36 cellular contexts compared by ENCODE assay signal in genomic region chr1:216261631-216262030, GRCh38.
"Had no signal": no experiment of that assay in that cellular context is flagged by ENCODE, and none has a peak within 500 bp of the region (broad histone marks: within the 10 kb centered on the region; RNA-seq: fewer than 3 reads in every experiment).

No MANE protein-coding gene starts in this region.

- H3K4me1 ChIP-seq: adrenal gland, body of pancreas, esophagus muscularis mucosa, gastroesophageal sphincter, heart right ventricle had no signal

- DNase-seq: activated B cell treated with CpG ODN at 0.5 μM for 24 hours; activated CD4-positive, alpha-beta memory T cell treated with anti-CD3 and anti-CD28 coated beads for 36 hours; activated CD4-positive, alpha-beta T cell treated with anti-CD3 and anti-CD28 coated beads for 36 hours; activated CD4-positive, alpha-beta T cell treated with anti-CD3 and anti-CD28 coated beads, Interleukin-2, amount 10 ng/mL, durations not matched to agents 24 days and 14 days; activated CD8-positive, alpha-beta memory T cell treated with anti-CD3 and anti-CD28 coated beads, Interleukin-2, amount 10 ng/mL, durations not matched to agents 7 days and 5 days; activated CD8-positive, alpha-beta memory T cell treated with anti-CD3 and anti-CD28 coated beads, Interleukin-2, amount 50 U/mL, for 4 hours; activated CD8-positive, alpha-beta T cell treated with anti-CD3 and anti-CD28 coated beads, Interleukin-2, amount 10 ng/mL, durations not matched to agents 7 days and 5 days; activated effector memory CD4-positive, alpha-beta T cell treated with anti-CD3 and anti-CD28 coated beads, Interleukin-2, amount 50 U/mL, for 16 hours; activated naive CD4-positive, alpha-beta T cell treated with anti-CD3 and anti-CD28 coated beads for 36 hours; activated naive CD8-positive, alpha-beta T cell treated with anti-CD3 and anti-CD28 coated beads for 36 hours; activated naive CD8-positive, alpha-beta T cell treated with anti-CD3 and anti-CD28 coated beads, Interleukin-2, amount 50 U/mL, for 24 hours; activated T-cell treated with anti-CD3 and anti-CD28 coated beads, Interleukin-2, amount 50 U/mL, for 1 hour; activated T-cell treated with anti-CD3 and anti-CD28 coated beads, Interleukin-2, amount 50 U/mL, for 48 hours; adrenal gland; amygdala; aorta; body of pancreas; dorsolateral prefrontal cortex; effector memory CD4-positive, alpha-beta T cell; endodermal cell; foreskin melanocyte; heart right ventricle; T-helper 1 cell; T-helper 17 cell; T1000; WERI-Rb-1 had no signal

- H3K36me3 ChIP-seq: adrenal gland, esophagus muscularis mucosa, gastroesophageal sphincter, heart right ventricle, WERI-Rb-1 had no signal

- H3K27me3 Mint-ChIP-seq: activated B cell treated with CpG ODN at 0.5 μM for 24 hours; activated CD4-positive, alpha-beta memory T cell treated with anti-CD3 and anti-CD28 coated beads for 36 hours; activated CD4-positive, alpha-beta T cell treated with anti-CD3 and anti-CD28 coated beads for 36 hours; activated CD4-positive, alpha-beta T cell treated with anti-CD3 and anti-CD28 coated beads, Interleukin-2, amount 10 ng/mL, durations not matched to agents 24 days and 14 days; activated CD8-positive, alpha-beta memory T cell treated with anti-CD3 and anti-CD28 coated beads, Interleukin-2, amount 10 ng/mL, durations not matched to agents 7 days and 5 days; activated naive CD4-positive, alpha-beta T cell treated with anti-CD3 and anti-CD28 coated beads, Interleukin-2, amount 50 U/mL, for 24 hours; activated naive CD8-positive, alpha-beta T cell treated with anti-CD3 and anti-CD28 coated beads, Interleukin-2, amount 50 U/mL, for 24 hours; central memory CD8-positive, alpha-beta T cell; dendritic cell treated with granulocyte-macrophage colony-stimulating factor and Interleukin-4, amounts not matched to agents 40 ng/mL and 50 ng/mL, for 4 days; T-helper 17 cell had no signal

- H3K27ac Mint-ChIP-seq: activated B cell treated with CpG ODN at 0.5 μM for 24 hours; activated CD4-positive, alpha-beta memory T cell treated with anti-CD3 and anti-CD28 coated beads for 36 hours; activated CD4-positive, alpha-beta T cell treated with anti-CD3 and anti-CD28 coated beads for 36 hours; activated CD4-positive, alpha-beta T cell treated with anti-CD3 and anti-CD28 coated beads, Interleukin-2, amount 10 ng/mL, durations not matched to agents 24 days and 14 days; activated CD8-positive, alpha-beta memory T cell treated with anti-CD3 and anti-CD28 coated beads, Interleukin-2, amount 10 ng/mL, durations not matched to agents 7 days and 5 days; activated CD8-positive, alpha-beta T cell treated with anti-CD3 and anti-CD28 coated beads, Interleukin-2, amount 10 ng/mL, durations not matched to agents 7 days and 5 days; activated naive CD4-positive, alpha-beta T cell treated with anti-CD3 and anti-CD28 coated beads for 36 hours; activated naive CD4-positive, alpha-beta T cell treated with anti-CD3 and anti-CD28 coated beads, Interleukin-2, amount 50 U/mL, for 24 hours; activated naive CD8-positive, alpha-beta T cell treated with anti-CD3 and anti-CD28 coated beads for 36 hours; activated naive CD8-positive, alpha-beta T cell treated with anti-CD3 and anti-CD28 coated beads, Interleukin-2, amount 50 U/mL, for 24 hours; activated T-helper 1 cell treated with anti-CD3 and anti-CD28 coated beads, Interleukin-12 subunit alpha, Interleukin-12 subunit beta, Interleukin-2, Interleukin-4 antibody, amounts not matched to agents 30 ng/mL and 10 ng/mL and 1 ng/mL, durations not matched to agents 14 hours and 24 hours and 36 hours; activated T-helper 2 cell treated with anti-CD3 and anti-CD28 coated beads, Interferon-gamma antibody, Interleukin-2, Interleukin-4, amounts not matched to agents 10 μg/mL and 5 μg/mL and 100 μg/mL, durations not matched to agents 14 hours and 24 hours and 36 hours; dendritic cell treated with granulocyte-macrophage colony-stimulating factor and Interleukin-4, amounts not matched to agents 40 ng/mL and 50 ng/mL, for 4 days; endodermal cell; T-helper 17 cell; T-helper 2 cell treated with Interferon-gamma antibody and Interleukin-4, amounts not matched to agents 5 μg/mL and 100 μg/mL, for 36 hours had no signal

- H3K27ac ChIP-seq: adrenal gland, body of pancreas, coronary artery, dorsolateral prefrontal cortex, esophagus muscularis mucosa, gastroesophageal sphincter, heart right ventricle, WERI-Rb-1 had no signal

- H3K27me3 ChIP-seq: adrenal gland, body of pancreas, esophagus muscularis mucosa, gastroesophageal sphincter, heart right ventricle had no signal

- H3K4me3 Mint-ChIP-seq: activated B cell treated with CpG ODN at 0.5 μM for 24 hours; activated CD4-positive, alpha-beta memory T cell treated with anti-CD3 and anti-CD28 coated beads for 36 hours; activated CD4-positive, alpha-beta T cell treated with anti-CD3 and anti-CD28 coated beads for 36 hours; activated CD4-positive, alpha-beta T cell treated with anti-CD3 and anti-CD28 coated beads, Interleukin-2, amount 10 ng/mL, durations not matched to agents 24 days and 14 days; activated CD8-positive, alpha-beta memory T cell treated with anti-CD3 and anti-CD28 coated beads, Interleukin-2, amount 10 ng/mL, durations not matched to agents 7 days and 5 days; activated CD8-positive, alpha-beta T cell treated with anti-CD3 and anti-CD28 coated beads, Interleukin-2, amount 10 ng/mL, durations not matched to agents 7 days and 5 days; activated naive CD4-positive, alpha-beta T cell treated with anti-CD3 and anti-CD28 coated beads for 36 hours; activated naive CD4-positive, alpha-beta T cell treated with anti-CD3 and anti-CD28 coated beads, Interleukin-2, amount 50 U/mL, for 24 hours; activated naive CD8-positive, alpha-beta T cell treated with anti-CD3 and anti-CD28 coated beads for 36 hours; activated naive CD8-positive, alpha-beta T cell treated with anti-CD3 and anti-CD28 coated beads, Interleukin-2, amount 50 U/mL, for 24 hours; activated T-helper 1 cell treated with anti-CD3 and anti-CD28 coated beads, Interleukin-12 subunit alpha, Interleukin-12 subunit beta, Interleukin-2, Interleukin-4 antibody, amounts not matched to agents 30 ng/mL and 10 ng/mL and 1 ng/mL, durations not matched to agents 14 hours and 24 hours and 36 hours; central memory CD8-positive, alpha-beta T cell; dendritic cell treated with granulocyte-macrophage colony-stimulating factor and Interleukin-4, amounts not matched to agents 40 ng/mL and 50 ng/mL, for 4 days; endodermal cell; T-helper 17 cell; T-helper 2 cell treated with Interferon-gamma antibody and Interleukin-4, amounts not matched to agents 5 μg/mL and 100 μg/mL, for 36 hours had no signal

- H3K9me3 ChIP-seq: adrenal gland, body of pancreas had no signal

- H3K4me1 Mint-ChIP-seq: activated B cell treated with CpG ODN at 0.5 μM for 24 hours; activated CD4-positive, alpha-beta T cell treated with anti-CD3 and anti-CD28 coated beads for 36 hours; activated CD4-positive, alpha-beta T cell treated with anti-CD3 and anti-CD28 coated beads, Interleukin-2, amount 10 ng/mL, durations not matched to agents 24 days and 14 days; activated CD8-positive, alpha-beta memory T cell treated with anti-CD3 and anti-CD28 coated beads, Interleukin-2, amount 10 ng/mL, durations not matched to agents 7 days and 5 days; activated naive CD4-positive, alpha-beta T cell treated with anti-CD3 and anti-CD28 coated beads, Interleukin-2, amount 50 U/mL, for 24 hours; activated naive CD8-positive, alpha-beta T cell treated with anti-CD3 and anti-CD28 coated beads for 36 hours; activated naive CD8-positive, alpha-beta T cell treated with anti-CD3 and anti-CD28 coated beads, Interleukin-2, amount 50 U/mL, for 24 hours; central memory CD8-positive, alpha-beta T cell; endodermal cell; T-helper 17 cell had no signal

- ATAC-seq: activated CD4-positive, alpha-beta T cell treated with anti-CD3 and anti-CD28 coated beads for 36 hours; activated CD4-positive, CD25-positive, alpha-beta regulatory T cell treated with anti-CD3 and anti-CD28 coated beads, Interleukin-2, amount 50 U/mL, for 24 hours; activated CD8-positive, alpha-beta memory T cell treated with anti-CD3 and anti-CD28 coated beads, Interleukin-2, amount 10 ng/mL, durations not matched to agents 7 days and 5 days; activated CD8-positive, alpha-beta T cell treated with anti-CD3 and anti-CD28 coated beads, Interleukin-2, amount 10 ng/mL, durations not matched to agents 7 days and 5 days; activated naive CD8-positive, alpha-beta T cell treated with anti-CD3 and anti-CD28 coated beads, Interleukin-2, amount 50 U/mL, for 24 hours; body of pancreas; gastroesophageal sphincter; heart right ventricle; T-helper 17 cell had no signal

- H3K36me3 Mint-ChIP-seq: activated CD4-positive, alpha-beta memory T cell treated with anti-CD3 and anti-CD28 coated beads for 36 hours; activated CD8-positive, alpha-beta memory T cell treated with anti-CD3 and anti-CD28 coated beads, Interleukin-2, amount 10 ng/mL, durations not matched to agents 7 days and 5 days; activated naive CD4-positive, alpha-beta T cell treated with anti-CD3 and anti-CD28 coated beads, Interleukin-2, amount 50 U/mL, for 24 hours; activated naive CD8-positive, alpha-beta T cell treated with anti-CD3 and anti-CD28 coated beads for 36 hours had no signal

- H3K4me3 ChIP-seq: adrenal gland, body of pancreas, coronary artery, dorsolateral prefrontal cortex, esophagus muscularis mucosa, gastroesophageal sphincter, heart right ventricle had no signal
